ENCODE assay signal across 5 cellular contexts in the genomic region with DNA sequence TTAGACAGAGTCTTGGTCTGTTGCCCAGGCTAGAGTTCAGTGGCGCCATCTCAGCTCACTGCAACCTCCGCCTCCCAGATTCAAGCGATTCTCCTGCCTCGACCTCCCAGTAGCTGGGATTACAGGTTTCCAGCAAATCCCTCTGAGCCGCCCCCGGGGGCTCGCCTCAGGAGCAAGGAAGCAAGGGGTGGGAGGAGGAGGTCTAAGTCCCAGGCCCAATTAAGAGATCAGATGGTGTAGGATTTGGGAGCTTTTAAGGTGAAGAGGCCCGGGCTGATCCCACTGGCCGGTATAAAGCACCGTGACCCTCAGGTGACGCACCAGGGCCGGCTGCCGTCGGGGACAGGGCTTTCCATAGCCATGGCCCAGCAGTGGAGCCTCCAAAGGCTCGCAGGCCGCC. TPM values are rescaled to one million over a fixed set of nuclear protein-coding genes. Genes with fewer than 3 reads are reported as not detected.
"Had no signal": no experiment of that assay in that cellular context is flagged by ENCODE, and none has a peak within 500 bp of the region (broad histone marks: within the 10 kb centered on the region; RNA-seq: fewer than 3 reads in every experiment).

A gene (plus strand): TSS at position 301 of the 400 bp plus-strand sequence. CDS start 60 bp downstream, at position 361.

RNA-seq across cellular contexts. Expression of the gene that starts here (rescaled TPM):
- total RNA-seq: HepG2, HT-29, HT1080, IMR-90 had no signal
- polyA plus RNA-seq: HepG2, IgD-negative memory B cell, IMR-90 had no signal
